Comparison of ENCODE assay signal across 8 cellular contexts in genomic region chr18:43271593-43272432, GRCh38. TPM values are rescaled to one million over a fixed set of nuclear protein-coding genes. Genes with fewer than 3 reads are reported as not detected.
A peak's percentile ranks its signal among the peaks of the same experiment; 100 is the strongest.
DNase-seq lines count a peak whose midpoint lies in the region; ATAC-seq and TF ChIP-seq lines count a peak whose summit lies in the region.

No MANE protein-coding gene starts in this region.

- no TSS peak for BruUV-seq in Panc1 (replicated peaks; lab: Mats Ljungman, UMichigan)

- H3K9me3 ChIP-seq in Panc1 (ENCODE audit: control insufficient read depth, insufficient read depth, low read depth, low read length): no peaks in the 10 kb centered on the region

- TF ChIP-seq CTCF in Panc1 (IDR thresholded peaks at IDR 0.05) (peak; percentile 53; the same call in 1 of the 2 replicates), epithelial cell of esophagus (IDR thresholded peaks at IDR 0.05; ENCODE audit: insufficient read depth, low read depth, low read length, missing control alignments) (peak; percentile 83)

- peak; percentile 35 for DNase-seq in NCI-H1694 treated with DMSO at 0.1 percent for 48 hours (lab: John Stamatoyannopoulos, UW)
- no peak for DNase-seq in NCI-H1694 (lab: John Stamatoyannopoulos, UW)
- DNase-seq in Panc1 (ENCODE audit: low read depth, low spot score): peak; percentile 32
- DNase-seq in epithelial cell of esophagus (ENCODE audit: low read depth): peak; percentile 63
- DNase-seq in non-pigmented ciliary epithelial cell (ENCODE audit: low read depth): peak; percentile 35
- no peak for DNase-seq in HuH-7.5 (ENCODE audit: low spot score)

- peak; percentile 81 for ATAC-seq in GM19452 (IDR thresholded peaks at IDR 0.05; ENCODE audit: unreplicated experiment)
- peak; percentile 71 for ATAC-seq in HG03520 (IDR thresholded peaks at IDR 0.05; ENCODE audit: unreplicated experiment)
- no peak for ATAC-seq in Panc1

- H3K27ac ChIP-seq in Panc1 (ENCODE audit: low read length): no peak overlapping the region

- POLR2A ChIA-PET in Panc1 (lab: Charles Lee): no interaction called here

- intact Hi-C loops in Panc1 (cut with micrococcal nuclease; ENCODE audit: unreplicated experiment): loop anchor here (5.0 to 10.0 kb wide), 3 partner anchors 675 to 1157 kb away; no protein-coding TSS in a partner anchor

- H3K36me3 ChIP-seq in Panc1 (ENCODE audit: control insufficient read depth, insufficient read depth, low read length): no peaks in the 10 kb centered on the region

- H3K4me3 ChIP-seq in Panc1 (ENCODE audit: low read depth in 2 of 2, low read length in 2 of 2) (no peak overlapping the region), epithelial cell of esophagus (ENCODE audit: low read length) (no peak overlapping the region)

- H3K27me3 ChIP-seq in Panc1 (ENCODE audit: control insufficient read depth, insufficient read depth, low read length): no peaks in the 10 kb centered on the region

- in situ Hi-C loops in Panc1 (cut with HindIII; ENCODE audit: low pct_unique_long_range_greater_than_20kb, low sequenced_read_pairs): no loop called here

- CTCF ChIA-PET in Panc1 (lab: Charles Lee): interaction anchor here (0.7 kb wide), 2 partner anchors 633 to 1218 kb away, joined by 3 read pairs; no protein-coding TSS in a partner anchor

- H3K4me1 ChIP-seq in Panc1 (ENCODE audit: control insufficient read depth, insufficient read depth, low read length): no peaks in the 10 kb centered on the region

RNA-seq across cellular contexts. Expression of gene SYT4, which starts 5.5 kb away (rescaled TPM):
- not detected for total RNA-seq in Panc1 (2021; ENCODE audit: unreplicated experiment)
- not detected for polyA plus RNA-seq in Panc1 (2012; ENCODE audit: insufficient read length)

Comparison
In these comparisons a context has a peak if more than half of its experiments do, and no peak if none do; other contexts are left out.
1. DNase-seq: peak in NCI-H1694 treated with DMSO at 0.1 percent for 48 hours (single experiment), Panc1 (single experiment), epithelial cell of esophagus (single experiment) and non-pigmented ciliary epithelial cell (single experiment); none in NCI-H1694 (single experiment) and HuH-7.5 (single experiment).